1 cellular context compared by ENCODE assay signal in genomic region chr2:3482363-3482821, GRCh38.
TF ChIP-seq lines count a peak whose summit lies in the region.

No MANE protein-coding gene starts in this region.

TF ChIP-seq in H1, 55 proteins besides CTCF, POLR2A, EP300 and RAD21:
- TF ChIP-seq, protein P1, sequence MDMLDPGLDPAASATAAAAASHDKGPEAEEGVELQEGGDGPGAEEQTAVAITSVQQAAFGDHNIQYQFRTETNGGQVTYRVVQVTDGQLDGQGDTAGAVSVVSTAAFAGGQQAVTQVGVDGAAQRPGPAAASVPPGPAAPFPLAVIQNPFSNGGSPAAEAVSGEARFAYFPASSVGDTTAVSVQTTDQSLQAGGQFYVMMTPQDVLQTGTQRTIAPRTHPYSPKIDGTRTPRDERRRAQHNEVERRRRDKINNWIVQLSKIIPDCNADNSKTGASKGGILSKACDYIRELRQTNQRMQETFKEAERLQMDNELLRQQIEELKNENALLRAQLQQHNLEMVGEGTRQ (IDR thresholded peaks at IDR 0.05; ENCODE audit: low read length), result no peak
- no peak for TF ChIP-seq E2F6 (IDR thresholded peaks at IDR 0.05)
- TF ChIP-seq HDAC2 (IDR thresholded peaks at IDR 0.05; ENCODE audit: borderline replicate concordance in 1 of 2, low read depth in 2 of 2, low read length in 2 of 2), result no peak
- no peak for TF ChIP-seq KDM5A (IDR thresholded peaks at IDR 0.05; ENCODE audit: low read length)
- TF ChIP-seq SIX5 (IDR thresholded peaks at IDR 0.05; ENCODE audit: low read depth, low read length), result no peak
- TF ChIP-seq CEBPB (IDR thresholded peaks at IDR 0.05; ENCODE audit: low read depth, low read length), result no peak
- TF ChIP-seq SIN3A (conservative IDR thresholded peaks at IDR 0.05 in 1 of 2, IDR thresholded peaks at IDR 0.05 in 1 of 2; ENCODE audit: low read depth in 1 of 2, low read length in 2 of 2), result no peak
- TF ChIP-seq ATF2 (IDR thresholded peaks at IDR 0.05; ENCODE audit: low read length), result no peak
- no peak for TF ChIP-seq RNF2 (IDR thresholded peaks at IDR 0.05; ENCODE audit: borderline replicate concordance, low read depth, low read length, missing control alignments, poor library complexity, severe bottlenecking)
- TF ChIP-seq ASH2L (IDR thresholded peaks at IDR 0.05; ENCODE audit: low read length), result no peak
- TF ChIP-seq TEAD4 (IDR thresholded peaks at IDR 0.05; ENCODE audit: low read depth, low read length), result no peak
- TF ChIP-seq NANOG (IDR thresholded peaks at IDR 0.05; ENCODE audit: insufficient read depth, low read depth, low read length, poor library complexity, severe bottlenecking), result no peak
- TF ChIP-seq, protein P2, sequence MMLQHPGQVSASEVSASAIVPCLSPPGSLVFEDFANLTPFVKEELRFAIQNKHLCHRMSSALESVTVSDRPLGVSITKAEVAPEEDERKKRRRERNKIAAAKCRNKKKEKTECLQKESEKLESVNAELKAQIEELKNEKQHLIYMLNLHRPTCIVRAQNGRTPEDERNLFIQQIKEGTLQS (IDR thresholded peaks at IDR 0.05; ENCODE audit: insufficient read depth, low read depth, low read length), result no peak
